1 cellular context compared by ENCODE assay signal in genomic region chr9:96587916-96588315, GRCh38.
TF ChIP-seq lines count a peak whose summit lies in the region.

No MANE protein-coding gene starts in this region.

TF ChIP-seq in GM12878, 131 proteins besides CTCF, POLR2A, EP300 and RAD21:
- TF ChIP-seq SUPT20H (IDR thresholded peaks at IDR 0.05; ENCODE audit: borderline replicate concordance, control insufficient read depth, low read depth, low read length), result no peak
- 0 out of 2 replicates have a peak, but pooled peaks have one; percentile 15 for TF ChIP-seq TCF7 (IDR thresholded peaks at IDR 0.05; ENCODE audit: borderline replicate concordance)
- no peak for TF ChIP-seq JUNB (IDR thresholded peaks at IDR 0.05)
- TF ChIP-seq KLF5 (IDR thresholded peaks at IDR 0.05; ENCODE audit: partially characterized antibody), result no peak
- TF ChIP-seq SMARCA5 (IDR thresholded peaks at IDR 0.05), result no peak
- TF ChIP-seq ZBTB4 (CRISPR knock-in tag; IDR thresholded peaks at IDR 0.05), result no peak
